Comparison of ENCODE assay signal across 1 cellular context in genomic region chr11:44157019-44157418, GRCh38.
TF ChIP-seq lines count a peak whose summit lies in the region.

No MANE protein-coding gene starts in this region.

TF ChIP-seq in K562, 482 proteins besides CTCF, POLR2A, EP300 and RAD21 (continued from another document):
- TF ChIP-seq CBX8 (IDR thresholded peaks at IDR 0.05; ENCODE audit: borderline replicate concordance, extremely low read depth, low read depth, low read length, poor library complexity, severe bottlenecking) (no peak), ZNF561 (CRISPR knock-in tag; conservative IDR thresholded peaks at IDR 0.05) (no peak), SIRT6 (IDR thresholded peaks at IDR 0.05; ENCODE audit: low read depth, low read length) (no peak)
- TF ChIP-seq, protein P1, sequence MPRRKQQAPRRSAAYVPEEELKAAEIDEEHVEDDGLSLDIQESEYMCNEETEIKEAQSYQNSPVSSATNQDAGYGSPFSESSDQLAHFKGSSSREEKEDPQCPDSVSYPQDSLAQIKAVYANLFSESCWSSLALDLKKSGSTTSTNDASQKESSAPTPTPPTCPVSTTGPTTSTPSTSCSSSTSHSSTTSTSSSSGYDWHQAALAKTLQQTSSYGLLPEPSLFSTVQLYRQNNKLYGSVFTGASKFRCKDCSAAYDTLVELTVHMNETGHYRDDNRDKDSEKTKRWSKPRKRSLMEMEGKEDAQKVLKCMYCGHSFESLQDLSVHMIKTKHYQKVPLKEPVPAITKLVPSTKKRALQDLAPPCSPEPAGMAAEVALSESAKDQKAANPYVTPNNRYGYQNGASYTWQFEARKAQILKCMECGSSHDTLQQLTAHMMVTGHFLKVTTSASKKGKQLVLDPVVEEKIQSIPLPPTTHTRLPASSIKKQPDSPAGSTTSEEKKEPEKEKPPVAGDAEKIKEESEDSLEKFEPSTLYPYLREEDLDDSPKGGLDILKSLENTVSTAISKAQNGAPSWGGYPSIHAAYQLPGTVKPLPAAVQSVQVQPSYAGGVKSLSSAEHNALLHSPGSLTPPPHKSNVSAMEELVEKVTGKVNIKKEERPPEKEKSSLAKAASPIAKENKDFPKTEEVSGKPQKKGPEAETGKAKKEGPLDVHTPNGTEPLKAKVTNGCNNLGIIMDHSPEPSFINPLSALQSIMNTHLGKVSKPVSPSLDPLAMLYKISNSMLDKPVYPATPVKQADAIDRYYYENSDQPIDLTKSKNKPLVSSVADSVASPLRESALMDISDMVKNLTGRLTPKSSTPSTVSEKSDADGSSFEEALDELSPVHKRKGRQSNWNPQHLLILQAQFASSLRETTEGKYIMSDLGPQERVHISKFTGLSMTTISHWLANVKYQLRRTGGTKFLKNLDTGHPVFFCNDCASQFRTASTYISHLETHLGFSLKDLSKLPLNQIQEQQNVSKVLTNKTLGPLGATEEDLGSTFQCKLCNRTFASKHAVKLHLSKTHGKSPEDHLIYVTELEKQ (CRISPR knock-in tag; IDR thresholded peaks at IDR 0.05), result no peak
- TF ChIP-seq, protein P2, sequence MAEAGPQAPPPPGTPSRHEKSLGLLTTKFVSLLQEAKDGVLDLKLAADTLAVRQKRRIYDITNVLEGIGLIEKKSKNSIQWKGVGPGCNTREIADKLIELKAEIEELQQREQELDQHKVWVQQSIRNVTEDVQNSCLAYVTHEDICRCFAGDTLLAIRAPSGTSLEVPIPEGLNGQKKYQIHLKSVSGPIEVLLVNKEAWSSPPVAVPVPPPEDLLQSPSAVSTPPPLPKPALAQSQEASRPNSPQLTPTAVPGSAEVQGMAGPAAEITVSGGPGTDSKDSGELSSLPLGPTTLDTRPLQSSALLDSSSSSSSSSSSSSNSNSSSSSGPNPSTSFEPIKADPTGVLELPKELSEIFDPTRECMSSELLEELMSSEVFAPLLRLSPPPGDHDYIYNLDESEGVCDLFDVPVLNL (CRISPR knock-in tag; IDR thresholded peaks at IDR 0.05; ENCODE audit: low read depth), result no peak
- TF ChIP-seq, protein P3, sequence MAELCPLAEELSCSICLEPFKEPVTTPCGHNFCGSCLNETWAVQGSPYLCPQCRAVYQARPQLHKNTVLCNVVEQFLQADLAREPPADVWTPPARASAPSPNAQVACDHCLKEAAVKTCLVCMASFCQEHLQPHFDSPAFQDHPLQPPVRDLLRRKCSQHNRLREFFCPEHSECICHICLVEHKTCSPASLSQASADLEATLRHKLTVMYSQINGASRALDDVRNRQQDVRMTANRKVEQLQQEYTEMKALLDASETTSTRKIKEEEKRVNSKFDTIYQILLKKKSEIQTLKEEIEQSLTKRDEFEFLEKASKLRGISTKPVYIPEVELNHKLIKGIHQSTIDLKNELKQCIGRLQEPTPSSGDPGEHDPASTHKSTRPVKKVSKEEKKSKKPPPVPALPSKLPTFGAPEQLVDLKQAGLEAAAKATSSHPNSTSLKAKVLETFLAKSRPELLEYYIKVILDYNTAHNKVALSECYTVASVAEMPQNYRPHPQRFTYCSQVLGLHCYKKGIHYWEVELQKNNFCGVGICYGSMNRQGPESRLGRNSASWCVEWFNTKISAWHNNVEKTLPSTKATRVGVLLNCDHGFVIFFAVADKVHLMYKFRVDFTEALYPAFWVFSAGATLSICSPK (IDR thresholded peaks at IDR 0.05; ENCODE audit: borderline replicate concordance), result no peak
